7 cellular contexts compared by ENCODE assay signal in genomic region chr5:114565871-114566270, GRCh38.
"Had no signal": no experiment of that assay in that cellular context is flagged by ENCODE, and none has a peak within 500 bp of the region (broad histone marks: within the 10 kb centered on the region; RNA-seq: fewer than 3 reads in every experiment).

No MANE protein-coding gene starts in this region.

- ATAC-seq: GM23338, HepG2 had no signal

- DNase-seq: H9, HCEC 1CT, KBM-7 had no signal

- H3K4me3 Mint-ChIP-seq: GM23338, H9, IgD-negative memory B cell had no signal

- H3K27me3 Mint-ChIP-seq: IgD-negative memory B cell had no signal

- H3K27ac ChIP-seq: HL-60 had no signal

- H3K27ac Mint-ChIP-seq: GM23338, H9, IgD-negative memory B cell had no signal

- H3K36me3 Mint-ChIP-seq: IgD-negative memory B cell had no signal

- H3K4me1 Mint-ChIP-seq: GM23338, H9, IgD-negative memory B cell had no signal
